10 cellular contexts compared by ENCODE assay signal in the genomic region with DNA sequence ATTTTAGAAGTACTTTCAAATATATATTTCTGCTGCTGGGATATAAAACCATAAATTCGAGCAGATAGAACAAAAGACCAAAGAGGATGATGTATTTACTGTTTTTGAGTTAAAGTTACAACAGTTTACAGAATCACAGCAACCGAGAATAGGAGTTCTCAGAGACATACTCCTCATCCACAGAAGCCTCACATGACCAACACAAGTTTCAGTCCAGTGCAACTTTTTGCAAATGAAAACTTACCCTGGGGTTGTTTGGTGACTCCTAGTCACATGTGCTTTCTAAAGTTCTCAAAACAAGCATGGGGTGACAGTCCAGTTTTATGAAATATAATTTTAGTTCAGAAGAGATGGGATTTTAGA.
DNase-seq lines count a peak whose midpoint lies in the region; ATAC-seq, FAIRE-seq and TF ChIP-seq lines count a peak whose summit lies in the region.
"Had no signal": no experiment of that assay in that cellular context is flagged by ENCODE, and none has a peak within 500 bp of the region (broad histone marks: within the 10 kb centered on the region; RNA-seq: fewer than 3 reads in every experiment).

No MANE protein-coding gene starts in this region.

- TF ChIP-seq EP300 in GM12878 (IDR thresholded peaks at IDR 0.05; ENCODE audit: borderline replicate concordance in 1 of 2, control insufficient read depth in 1 of 2, low read depth in 2 of 2, low read length in 2 of 2): no peak

- H3K4me1 ChIP-seq in GM12878 (ENCODE audit: control insufficient read depth, insufficient read depth, low read length): peaks cover 34% of the 10 kb centered on the region

- POLR2A ChIA-PET in GM10248 (lab: Yijun Ruan, JAX) (no interaction called here), GM12878 (lab: Charles Lee) (interaction anchor here (1.0 to 9.4 kb wide), 5 partner anchors 35 to 116 kb away, joined by 3 to 66 read pairs (median 3); partner anchors contain the start of gene PRKCH)
- POLR2A ChIA-PET in naive thymus-derived CD8-positive, alpha-beta T cell (lab: Charles Lee): interaction anchor here (0.6 to 1.2 kb wide), 3 partner anchors 13 to 116 kb away, joined by 3 to 5 read pairs (median 3); partner anchors contain the start of gene PRKCH

- H3K36me3 ChIP-seq in GM12878 (ENCODE audit: control insufficient read depth in 2 of 2, insufficient read depth in 2 of 2, low read length in 1 of 2): peaks cover 0 to 4% of the 10 kb centered on the region in 2 experiments; a peak in 3 of 4 replicates

- no peaks in the 10 kb centered on the region; the same call in 2 of the 3 replicates for H3K9me3 ChIP-seq in GM12878 (replicated peaks; ENCODE audit: control insufficient read depth, insufficient read depth, low read length)

- no peaks in the 10 kb centered on the region for H3K27me3 Mint-ChIP-seq in naive thymus-derived CD8-positive, alpha-beta T cell

- H3K27ac ChIP-seq in GM12878 (ENCODE audit: control insufficient read depth, insufficient read depth): peak overlapping the region; percentile 93

- peak overlapping the region; percentile 90 to 99 (median 94) for H3K27ac Mint-ChIP-seq in naive thymus-derived CD8-positive, alpha-beta T cell
- H3K27ac Mint-ChIP-seq: nephron had no signal

- peak; percentile 49 for ATAC-seq in HG02642 (IDR thresholded peaks at IDR 0.05; ENCODE audit: poor library complexity, unreplicated experiment)
- ATAC-seq in GM12878: peak; percentile 67
- ATAC-seq in naive thymus-derived CD8-positive, alpha-beta T cell: no peak
- ATAC-seq in GM21526 (IDR thresholded peaks at IDR 0.05; ENCODE audit: low FRiP score, unreplicated experiment): no peak
- no peak for ATAC-seq in GM18517 (IDR thresholded peaks at IDR 0.05; ENCODE audit: unreplicated experiment)

- H3K4me2 ChIP-seq in GM12878 (ENCODE audit: control insufficient read depth, insufficient read depth): peak overlapping the region; percentile 84

- no peaks in the 10 kb centered on the region for H3K9me3 Mint-ChIP-seq in naive thymus-derived CD8-positive, alpha-beta T cell
- H3K9me3 Mint-ChIP-seq: nephron had no signal

- H3K79me2 ChIP-seq in GM12878 (ENCODE audit: control insufficient read depth, insufficient read depth, low read length): peaks cover 63% of the 10 kb centered on the region

- SMC1A ChIA-PET in GM12878 (lab: Charles Lee; ENCODE audit: uncharacterized antibody, unreplicated experiment): interaction anchor here (1.0 to 9.8 kb wide), 13 partner anchors 11 to 140 kb away, joined by 3 to 66 read pairs (median 7); no protein-coding TSS in a partner anchor

- FAIRE-seq in GM12878 (lab: Jason Lieb, UNC): no peak

- H3K4me1 Mint-ChIP-seq in naive thymus-derived CD8-positive, alpha-beta T cell: peaks cover 39 to 96% (median 91%) of the 10 kb centered on the region in 4 donors

- BruUV-seq in GM12878 (replicated peaks; lab: Mats Ljungman, UMichigan): no TSS peak

- H3K36me3 Mint-ChIP-seq in naive thymus-derived CD8-positive, alpha-beta T cell: peaks cover 0 to 29% (median 0%) of the 10 kb centered on the region in 3 donors

- WGBS in GM12878 (ENCODE audit: insufficient coverage, insufficient replicate concordance, low lambda C conversion rate, missing lambda C conversion rate): 6% methylated on average over 2 of the region's 2 CpGs

- DNase-seq in GM10248 (ENCODE audit: extremely low spot score) (peak; percentile 31), GM12878 (ENCODE audit: low read depth, low spot score) (peak; percentile 69), NCI-H1694 (lab: John Stamatoyannopoulos, UW) (no peak), NCI-H146 treated with DMSO at 0.1 percent for 48 hours (lab: John Stamatoyannopoulos, UW; ENCODE audit: unreplicated experiment) (no peak)
- DNase-seq in naive thymus-derived CD8-positive, alpha-beta T cell: no peak
- DNase-seq: NCI-H526 treated with DMSO at 0.1 percent for 48 hours had no signal

- no peak overlapping the region for H2AFZ ChIP-seq in GM12878 (ENCODE audit: control insufficient read depth, low read depth, low read length)

- no peak for TF ChIP-seq CTCF in GM10248 (IDR thresholded peaks at IDR 0.05; ENCODE audit: control extremely low read depth, extremely low read depth, low read depth, missing control alignments)
- TF ChIP-seq CTCF in GM12878 (IDR thresholded peaks at IDR 0.05 in 2 of 3, conservative IDR thresholded peaks at IDR 0.05 in 1 of 3; ENCODE audit: control insufficient read depth in 2 of 3, extremely low read depth in 1 of 3, insufficient read depth in 1 of 3, low read depth in 3 of 3, low read length in 3 of 3): no peak

- H3K4me3 Mint-ChIP-seq in naive thymus-derived CD8-positive, alpha-beta T cell: peak overlapping the region; percentile 65 to 98 (median 82)
- H3K4me3 Mint-ChIP-seq: nephron had no signal

- H3K4me3 ChIP-seq in GM12878: peak overlapping the region; percentile 54; the same call in 1 of the 2 replicates

- intact Hi-C loops in GM12878 (cut with micrococcal nuclease; ENCODE audit: unreplicated experiment): loop anchor here (5.0 kb wide), 1 partner anchor 96 kb away; no protein-coding TSS in a partner anchor

- RAD21 ChIA-PET in GM12878 (lab: Charles Lee; ENCODE audit: unreplicated experiment): interaction anchor here (0.5 to 9.4 kb wide), 8 partner anchors 13 to 115 kb away, joined by 3 to 87 read pairs (median 4); no protein-coding TSS in a partner anchor

- peak overlapping the region; percentile 71 for H3K9ac ChIP-seq in GM12878 (ENCODE audit: control insufficient read depth, insufficient read depth, low read length)

- H4K20me1 ChIP-seq in GM12878 (ENCODE audit: control insufficient read depth, insufficient read depth): no peaks in the 10 kb centered on the region

- no peak for TF ChIP-seq RAD21 in GM12878 (IDR thresholded peaks at IDR 0.05; ENCODE audit: insufficient read depth, low read depth, low read length)

- in situ Hi-C loops in GM12878 (cut with MboI): loop anchor here (25.0 kb wide), 1 partner anchor 126 kb away; the partner anchor contains the start of gene PRKCH

- no peaks in the 10 kb centered on the region for H3K27me3 ChIP-seq in GM12878 (replicated peaks in 1 of 2; ENCODE audit: control insufficient read depth in 2 of 2, insufficient read depth in 2 of 2, low read length in 1 of 2)

- no peak for TF ChIP-seq POLR2A in GM12878 (IDR thresholded peaks at IDR 0.05; ENCODE audit: low read depth, low read length)

- CTCF ChIA-PET in GM10248 (lab: Yijun Ruan, JAX) (interaction anchor here (1.2 to 1.7 kb wide), 4 partner anchors 12 to 34 kb away, joined by 3 to 4 read pairs (median 3); no protein-coding TSS in a partner anchor), GM12878 (lab: Yijun Ruan, JAX) (interaction anchor here (1.3 to 1.4 kb wide), 2 partner anchors 11 to 33 kb away, joined by 3 to 4 read pairs; no protein-coding TSS in a partner anchor)

TF ChIP-seq in GM12878, 131 proteins besides CTCF, POLR2A, EP300 and RAD21 (continues in another document):
- TF ChIP-seq ZNF687 (IDR thresholded peaks at IDR 0.05): peak; percentile 64
- TF ChIP-seq, protein P1, sequence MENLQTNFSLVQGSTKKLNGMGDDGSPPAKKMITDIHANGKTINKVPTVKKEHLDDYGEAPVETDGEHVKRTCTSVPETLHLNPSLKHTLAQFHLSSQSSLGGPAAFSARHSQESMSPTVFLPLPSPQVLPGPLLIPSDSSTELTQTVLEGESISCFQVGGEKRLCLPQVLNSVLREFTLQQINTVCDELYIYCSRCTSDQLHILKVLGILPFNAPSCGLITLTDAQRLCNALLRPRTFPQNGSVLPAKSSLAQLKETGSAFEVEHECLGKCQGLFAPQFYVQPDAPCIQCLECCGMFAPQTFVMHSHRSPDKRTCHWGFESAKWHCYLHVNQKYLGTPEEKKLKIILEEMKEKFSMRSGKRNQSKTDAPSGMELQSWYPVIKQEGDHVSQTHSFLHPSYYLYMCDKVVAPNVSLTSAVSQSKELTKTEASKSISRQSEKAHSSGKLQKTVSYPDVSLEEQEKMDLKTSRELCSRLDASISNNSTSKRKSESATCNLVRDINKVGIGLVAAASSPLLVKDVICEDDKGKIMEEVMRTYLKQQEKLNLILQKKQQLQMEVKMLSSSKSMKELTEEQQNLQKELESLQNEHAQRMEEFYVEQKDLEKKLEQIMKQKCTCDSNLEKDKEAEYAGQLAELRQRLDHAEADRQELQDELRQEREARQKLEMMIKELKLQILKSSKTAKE (IDR thresholded peaks at IDR 0.05; ENCODE audit: low read depth, poor library complexity, severe bottlenecking): peak; percentile 51
- peak; percentile 12; the same call in 1 of the 2 replicates for TF ChIP-seq RUNX3 (IDR thresholded peaks at IDR 0.05; ENCODE audit: low read length)

Comparison
In these comparisons a context has a peak if more than half of its experiments do, and no peak if none do; other contexts are left out.
1. DNase-seq: peak in GM10248 (single experiment) and GM12878 (single experiment); none in naive thymus-derived CD8-positive, alpha-beta T cell (0 of 10), NCI-H1694 (single experiment) and NCI-H146 treated with DMSO at 0.1 percent for 48 hours (single experiment).
2. ATAC-seq: peak in HG02642 (single experiment) and GM12878 (single experiment); none in naive thymus-derived CD8-positive, alpha-beta T cell (0 of 2), GM21526 (single experiment) and GM18517 (single experiment).